1 cellular context compared by ENCODE assay signal in genomic region chr9:68703672-68704071, GRCh38.
TF ChIP-seq lines count a peak whose summit lies in the region.

No MANE protein-coding gene starts in this region.

TF ChIP-seq in SK-N-SH, 30 proteins besides CTCF, POLR2A, EP300 and RAD21:
- TF ChIP-seq, protein P1, sequence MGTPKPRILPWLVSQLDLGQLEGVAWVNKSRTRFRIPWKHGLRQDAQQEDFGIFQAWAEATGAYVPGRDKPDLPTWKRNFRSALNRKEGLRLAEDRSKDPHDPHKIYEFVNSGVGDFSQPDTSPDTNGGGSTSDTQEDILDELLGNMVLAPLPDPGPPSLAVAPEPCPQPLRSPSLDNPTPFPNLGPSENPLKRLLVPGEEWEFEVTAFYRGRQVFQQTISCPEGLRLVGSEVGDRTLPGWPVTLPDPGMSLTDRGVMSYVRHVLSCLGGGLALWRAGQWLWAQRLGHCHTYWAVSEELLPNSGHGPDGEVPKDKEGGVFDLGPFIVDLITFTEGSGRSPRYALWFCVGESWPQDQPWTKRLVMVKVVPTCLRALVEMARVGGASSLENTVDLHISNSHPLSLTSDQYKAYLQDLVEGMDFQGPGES (IDR thresholded peaks at IDR 0.05; ENCODE audit: low read depth, low read length), result no peak
- TF ChIP-seq JUND (IDR thresholded peaks at IDR 0.05) (no peak), REST (IDR thresholded peaks at IDR 0.05; ENCODE audit: low read depth, low read length) (no peak), POLR2AphosphoS5 (IDR thresholded peaks at IDR 0.05; ENCODE audit: low read depth, low read length) (no peak), GATA2 (CRISPR knock-in tag; IDR thresholded peaks at IDR 0.05) (no peak), FOXM1 (IDR thresholded peaks at IDR 0.05; ENCODE audit: low read depth) (no peak), CHD2 (IDR thresholded peaks at IDR 0.05; ENCODE audit: low read length, partially characterized antibody) (no peak), NFIC (IDR thresholded peaks at IDR 0.05; ENCODE audit: borderline replicate concordance) (no peak), GABPA (IDR thresholded peaks at IDR 0.05; ENCODE audit: low read depth) (no peak)
- TF ChIP-seq, protein P2, sequence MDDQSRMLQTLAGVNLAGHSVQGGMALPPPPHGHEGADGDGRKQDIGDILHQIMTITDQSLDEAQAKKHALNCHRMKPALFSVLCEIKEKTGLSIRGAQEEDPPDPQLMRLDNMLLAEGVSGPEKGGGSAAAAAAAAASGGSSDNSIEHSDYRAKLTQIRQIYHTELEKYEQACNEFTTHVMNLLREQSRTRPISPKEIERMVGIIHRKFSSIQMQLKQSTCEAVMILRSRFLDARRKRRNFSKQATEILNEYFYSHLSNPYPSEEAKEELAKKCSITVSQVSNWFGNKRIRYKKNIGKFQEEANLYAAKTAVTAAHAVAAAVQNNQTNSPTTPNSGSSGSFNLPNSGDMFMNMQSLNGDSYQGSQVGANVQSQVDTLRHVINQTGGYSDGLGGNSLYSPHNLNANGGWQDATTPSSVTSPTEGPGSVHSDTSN (IDR thresholded peaks at IDR 0.05), result no peak
- TF ChIP-seq, protein P3, sequence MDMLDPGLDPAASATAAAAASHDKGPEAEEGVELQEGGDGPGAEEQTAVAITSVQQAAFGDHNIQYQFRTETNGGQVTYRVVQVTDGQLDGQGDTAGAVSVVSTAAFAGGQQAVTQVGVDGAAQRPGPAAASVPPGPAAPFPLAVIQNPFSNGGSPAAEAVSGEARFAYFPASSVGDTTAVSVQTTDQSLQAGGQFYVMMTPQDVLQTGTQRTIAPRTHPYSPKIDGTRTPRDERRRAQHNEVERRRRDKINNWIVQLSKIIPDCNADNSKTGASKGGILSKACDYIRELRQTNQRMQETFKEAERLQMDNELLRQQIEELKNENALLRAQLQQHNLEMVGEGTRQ (IDR thresholded peaks at IDR 0.05; ENCODE audit: borderline replicate concordance, low read depth, low read length), result no peak
- TF ChIP-seq, protein P4, sequence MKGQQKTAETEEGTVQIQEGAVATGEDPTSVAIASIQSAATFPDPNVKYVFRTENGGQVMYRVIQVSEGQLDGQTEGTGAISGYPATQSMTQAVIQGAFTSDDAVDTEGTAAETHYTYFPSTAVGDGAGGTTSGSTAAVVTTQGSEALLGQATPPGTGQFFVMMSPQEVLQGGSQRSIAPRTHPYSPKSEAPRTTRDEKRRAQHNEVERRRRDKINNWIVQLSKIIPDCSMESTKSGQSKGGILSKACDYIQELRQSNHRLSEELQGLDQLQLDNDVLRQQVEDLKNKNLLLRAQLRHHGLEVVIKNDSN (IDR thresholded peaks at IDR 0.05; ENCODE audit: borderline replicate concordance, low read depth), result no peak
TF ChIP-seq in SK-N-SH: peak in this region for 0.
